Comparison of ENCODE assay signal across 22 cellular contexts in genomic region chr18:56901919-56902318, GRCh38.
"Had no signal": no experiment of that assay in that cellular context is flagged by ENCODE, and none has a peak within 500 bp of the region (broad histone marks: within the 10 kb centered on the region; RNA-seq: fewer than 3 reads in every experiment).

No MANE protein-coding gene starts in this region.

- H3K27ac ChIP-seq: foreskin keratinocyte, left lung, ovary, spleen, testis, tibial nerve, upper lobe of right lung, vagina had no signal

- H3K4me1 Mint-ChIP-seq: stimulated activated memory B cell treated with anti-CD40 and anti-IgM and Interleukin-4, amounts not matched to agents 10 μg/mL and 1 μg/mL and 100 μg/mL, for 72 hours had no signal

- H3K36me3 ChIP-seq: colonic mucosa, left lung, ovary, spleen, tibial nerve, upper lobe of right lung, vagina had no signal

- H3K9me3 Mint-ChIP-seq: naive thymus-derived CD8-positive, alpha-beta T cell; stimulated activated memory B cell treated with anti-CD40 and anti-IgM and Interleukin-4, amounts not matched to agents 10 μg/mL and 1 μg/mL and 100 μg/mL, for 72 hours; stimulated activated naive CD8-positive, alpha-beta T cell treated with anti-CD3 and anti-CD28 coated beads, Interleukin-15, Interleukin-2, amounts not matched to agents 100 ng/mL and 50 ng/mL, for 24 hours had no signal

- H3K4me3 ChIP-seq: colonic mucosa, left lung, mucosa of descending colon, ovary, spleen, testis, tibial nerve, upper lobe of right lung, vagina had no signal

- H3K27me3 Mint-ChIP-seq: naive thymus-derived CD8-positive, alpha-beta T cell; progenitor cell of endocrine pancreas; stimulated activated memory B cell treated with anti-CD40 and anti-IgM and Interleukin-4, amounts not matched to agents 10 μg/mL and 1 μg/mL and 100 μg/mL, for 72 hours; stimulated activated naive CD8-positive, alpha-beta T cell treated with anti-CD3 and anti-CD28 coated beads, Interleukin-15, Interleukin-2, amounts not matched to agents 100 ng/mL and 50 ng/mL, for 24 hours had no signal

- H3K4me3 Mint-ChIP-seq: naive thymus-derived CD8-positive, alpha-beta T cell; stimulated activated memory B cell treated with anti-CD40 and anti-IgM and Interleukin-4, amounts not matched to agents 10 μg/mL and 1 μg/mL and 100 μg/mL, for 72 hours; stimulated activated naive CD8-positive, alpha-beta T cell treated with anti-CD3 and anti-CD28 coated beads, Interleukin-15, Interleukin-2, amounts not matched to agents 100 ng/mL and 50 ng/mL, for 24 hours had no signal

- H3K27ac Mint-ChIP-seq: naive thymus-derived CD8-positive, alpha-beta T cell; progenitor cell of endocrine pancreas; stimulated activated memory B cell treated with anti-CD40 and anti-IgM and Interleukin-4, amounts not matched to agents 10 μg/mL and 1 μg/mL and 100 μg/mL, for 72 hours; stimulated activated naive CD8-positive, alpha-beta T cell treated with anti-CD3 and anti-CD28 coated beads, Interleukin-15, Interleukin-2, amounts not matched to agents 100 ng/mL and 50 ng/mL, for 24 hours had no signal

- DNase-seq: colonic mucosa; dermis blood vessel endothelial cell; erythroblast; islet precursor cell; left lung; mucosa of descending colon; naive thymus-derived CD8-positive, alpha-beta T cell; nucleus accumbens; ovary; spleen; stimulated activated CD4-positive, alpha-beta T cell treated with anti-CD3 and anti-CD28 coated beads, Interleukin-15, amount 100 ng/mL, for 24 hours; stimulated activated CD4-positive, alpha-beta T cell treated with anti-CD3 and anti-CD28 coated beads, Interleukin-1b, Interleukin-23, amount 100 ng/mL, for 48 hours; stimulated activated CD4-positive, alpha-beta T cell treated with anti-CD3 and anti-CD28 coated beads, Interleukin-4, amount 100 ng/mL, for 24 hours; testis; upper lobe of right lung had no signal

- H3K27me3 ChIP-seq: colonic mucosa, foreskin keratinocyte, left lung, ovary, spleen, testis, tibial nerve, upper lobe of right lung, vagina had no signal

- ATAC-seq: left lung; naive thymus-derived CD8-positive, alpha-beta T cell; sciatic nerve; stimulated activated memory B cell treated with anti-CD40 and anti-IgM and Interleukin-4, amounts not matched to agents 10 μg/mL and 1 μg/mL and 100 μg/mL, for 72 hours; upper lobe of right lung had no signal

- H3K9me3 ChIP-seq: colonic mucosa, left lung, mucosa of descending colon, ovary, spleen, testis, tibial nerve, upper lobe of right lung, vagina had no signal

- H3K4me1 ChIP-seq: colonic mucosa, left lung, spleen, testis, upper lobe of right lung, vagina had no signal
